Comparison of ENCODE assay signal across 17 cellular contexts in the genomic region with DNA sequence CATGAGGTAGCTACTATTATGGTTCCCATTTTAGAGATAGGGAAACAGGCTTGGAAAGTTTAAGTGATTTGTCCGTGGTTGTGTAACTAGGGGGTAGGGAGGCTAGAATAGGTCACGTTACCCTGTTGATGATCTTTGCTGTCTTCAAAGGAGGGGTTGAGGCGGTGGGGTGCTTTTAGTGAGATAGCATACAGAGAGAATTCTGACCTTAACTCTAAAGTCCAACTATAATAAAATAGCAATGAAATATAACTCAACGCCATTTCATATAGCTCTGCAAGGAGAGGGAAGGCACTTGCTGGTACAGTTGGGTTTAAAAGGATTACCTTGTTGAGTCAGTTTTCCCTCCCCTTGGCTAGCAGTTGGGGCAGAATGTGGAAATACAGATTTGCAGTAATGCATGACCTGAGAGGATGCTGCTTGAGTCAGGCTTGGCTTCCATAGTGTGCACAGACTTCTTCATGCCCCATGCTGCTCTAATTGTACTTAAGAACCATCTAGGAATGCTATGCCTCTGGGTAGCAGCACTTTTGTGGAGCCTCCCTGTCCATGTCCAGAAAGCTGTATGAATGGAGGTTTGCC.
DNase-seq lines count a peak whose midpoint lies in the region; ATAC-seq and TF ChIP-seq lines count a peak whose summit lies in the region.
"Had no signal": no experiment of that assay in that cellular context is flagged by ENCODE, and none has a peak within 500 bp of the region (broad histone marks: within the 10 kb centered on the region; RNA-seq: fewer than 3 reads in every experiment).

No MANE protein-coding gene starts in this region.

- peaks cover 7% of the 10 kb centered on the region for H3K4me1 ChIP-seq in mucosa of descending colon (ENCODE audit: low read depth)
- H3K4me1 ChIP-seq: HAP-1 had no signal

- DNase-seq in DMS79 (lab: John Stamatoyannopoulos, UW) (peak; percentile 84), NCI-H187 (lab: John Stamatoyannopoulos, UW) (peak; percentile 34 to 80), epithelial cell of esophagus (ENCODE audit: low read depth) (peak; percentile 16), mucosa of descending colon (no peak), chondrocyte (ENCODE audit: low spot score) (no peak)
- DNase-seq in activated CD4-positive, alpha-beta T cell treated with anti-CD3 and anti-CD28 coated beads, Interleukin-2, amount 50 U/mL, for 48 hours, result no peak
- DNase-seq in activated CD8-positive, alpha-beta memory T cell treated with anti-CD3 and anti-CD28 coated beads, Interleukin-2, amount 50 U/mL, for 4 hours, result no peak
- DNase-seq: C1 segment of cervical spinal cord; Calu3; CD4-positive, alpha-beta T cell; DMS 273 treated with DMSO at 0.1 percent for 48 hours; EL; GDM1; HFFc6 had no signal

- peaks cover 36% of the 10 kb centered on the region for H3K4me1 Mint-ChIP-seq in chondrocyte (ENCODE audit: low read depth)

- H3K4me3 Mint-ChIP-seq in chondrocyte (ENCODE audit: unreplicated experiment), result no peak overlapping the region
- H3K4me3 Mint-ChIP-seq: B cell; CD4-positive, alpha-beta T cell; HFFc6 had no signal

- H3K9me3 Mint-ChIP-seq in chondrocyte (ENCODE audit: low read depth), result peaks cover 2% of the 10 kb centered on the region

- TF ChIP-seq CTCF in epithelial cell of esophagus (IDR thresholded peaks at IDR 0.05; ENCODE audit: insufficient read depth, low read depth, low read length, missing control alignments), result no peak
- TF ChIP-seq CTCF in mucosa of descending colon (IDR thresholded peaks at IDR 0.05), result no peak
- TF ChIP-seq CTCF in chondrocyte (IDR thresholded peaks at IDR 0.05), result no peak

- no peaks in the 10 kb centered on the region for H3K36me3 Mint-ChIP-seq in chondrocyte (ENCODE audit: low read depth)

- H3K36me3 ChIP-seq in mucosa of descending colon (ENCODE audit: low read depth), result no peaks in the 10 kb centered on the region
- H3K36me3 ChIP-seq: HAP-1 had no signal

- ATAC-seq in mucosa of descending colon (peak; percentile 46), HG03565 (IDR thresholded peaks at IDR 0.05; ENCODE audit: unreplicated experiment) (no peak)

- intact Hi-C loops in mucosa of descending colon (cut with DNase I, micrococcal nuclease), result no loop called here

- no peaks in the 10 kb centered on the region for H3K9me3 ChIP-seq in mucosa of descending colon
- H3K9me3 ChIP-seq: HAP-1 had no signal

- H3K27me3 Mint-ChIP-seq in chondrocyte (ENCODE audit: low read depth), result no peaks in the 10 kb centered on the region

- H3K4me3 ChIP-seq in epithelial cell of esophagus (ENCODE audit: low read length) (no peak overlapping the region), mucosa of descending colon (no peak overlapping the region)
- H3K4me3 ChIP-seq: HAP-1 had no signal

- no peak overlapping the region for H3K27ac Mint-ChIP-seq in chondrocyte (ENCODE audit: unreplicated experiment)
- H3K27ac Mint-ChIP-seq: B cell; CD4-positive, alpha-beta T cell; HFFc6 had no signal

Comparison
In these comparisons a context has a peak if more than half of its experiments do, and no peak if none do; other contexts are left out.
1. DNase-seq: peak in DMS79 (single experiment), NCI-H187 (2 of 2) and epithelial cell of esophagus (single experiment); none in mucosa of descending colon (0 of 3), chondrocyte (single experiment), activated CD4-positive, alpha-beta T cell treated with anti-CD3 and anti-CD28 coated beads, Interleukin-2, amount 50 U/mL, for 48 hours (0 of 2) and activated CD8-positive, alpha-beta memory T cell treated with anti-CD3 and anti-CD28 coated beads, Interleukin-2, amount 50 U/mL, for 4 hours (single experiment).